8 cellular contexts compared by ENCODE assay signal in the genomic region with DNA sequence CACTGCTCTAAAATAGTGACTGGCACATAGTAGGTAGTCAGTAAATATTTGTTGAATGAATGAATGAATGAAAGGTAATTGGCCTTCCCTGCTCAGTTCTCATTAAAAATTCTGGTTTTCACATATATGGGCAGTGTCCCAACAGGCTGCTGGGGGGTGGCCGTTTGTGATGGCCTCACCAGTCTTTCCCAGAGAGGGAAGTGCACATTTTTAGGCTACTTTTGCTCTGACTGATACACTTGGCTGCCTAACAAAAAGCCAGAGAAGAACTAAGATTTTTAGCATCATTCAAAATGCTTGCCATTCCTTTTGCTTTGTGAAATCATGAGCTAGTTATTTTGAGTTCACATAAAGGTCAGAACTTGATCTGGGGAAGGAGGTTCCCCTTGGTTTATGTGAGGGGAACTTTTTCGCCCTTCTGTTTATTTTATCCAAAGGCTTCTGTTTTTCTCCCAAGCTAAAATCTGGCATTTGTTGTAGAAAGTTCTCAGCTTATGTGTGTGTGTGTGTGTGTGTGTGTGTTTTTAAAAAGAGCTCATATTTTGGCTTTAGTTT.
DNase-seq lines count a peak whose midpoint lies in the region; ATAC-seq and TF ChIP-seq lines count a peak whose summit lies in the region.

No MANE protein-coding gene starts in this region.

- WGBS in GM23248 (ENCODE audit: low coverage in 1 of 2, low lambda C conversion rate in 2 of 2, missing lambda C conversion rate in 2 of 2), 2 experiments: 0 to 6% methylated on average over 2 of the region's 2 CpGs
- WGBS in hepatocyte (ENCODE audit: low lambda C conversion rate, missing lambda C conversion rate): 35% methylated on average over 2 of the region's 2 CpGs

- ATAC-seq in activated T-helper 17 cell treated with anti-CD3 and anti-CD28 coated beads, Interleukin-2, amount 50 U/mL, for 72 hours (replicated peaks): no peak
- ATAC-seq in stimulated activated naive CD8-positive, alpha-beta T cell treated with anti-CD3 and anti-CD28 coated beads, Interleukin-15, Interleukin-2, amounts not matched to agents 100 U/mL and 50 U/mL, for 24 hours: no peak
- ATAC-seq in HG02759 (IDR thresholded peaks at IDR 0.05; ENCODE audit: unreplicated experiment): no peak

- in situ Hi-C loops in GM23248 (cut with MboI): loop anchor here (10.0 kb wide), 1 partner anchor 59 kb away; no protein-coding TSS in a partner anchor

- peak overlapping the region; percentile 91 for H3K27ac ChIP-seq in GM23248
- H3K27ac ChIP-seq in hepatocyte: peak overlapping the region; percentile 71

- H3K4me2 ChIP-seq in GM23248 (ENCODE audit: unreplicated experiment) (peak overlapping the region; percentile 84), hepatocyte (peak overlapping the region; percentile 49)

- H3K27ac Mint-ChIP-seq in activated T-helper 17 cell treated with anti-CD3 and anti-CD28 coated beads, Interleukin-2, amount 50 U/mL, for 72 hours: peak overlapping the region; percentile 53

- H3K9me2 ChIP-seq in GM23248 (ENCODE audit: insufficient read depth) (no peaks in the 10 kb centered on the region), hepatocyte (replicated peaks; ENCODE audit: insufficient read depth) (no peaks in the 10 kb centered on the region)

- no peak overlapping the region for H3K4me3 Mint-ChIP-seq in activated T-helper 17 cell treated with anti-CD3 and anti-CD28 coated beads, Interleukin-2, amount 50 U/mL, for 72 hours

- peaks cover 16% of the 10 kb centered on the region for H3K36me3 Mint-ChIP-seq in activated T-helper 17 cell treated with anti-CD3 and anti-CD28 coated beads, Interleukin-2, amount 50 U/mL, for 72 hours (ENCODE audit: low read depth)

- H2AFZ ChIP-seq in GM23248: 0 out of 2 replicates have a peak overlapping the region, but pooled peaks have one; percentile 0
- H2AFZ ChIP-seq in hepatocyte: no peak overlapping the region

- H4K20me1 ChIP-seq in GM23248 (ENCODE audit: insufficient read depth) (no peaks in the 10 kb centered on the region), hepatocyte (ENCODE audit: insufficient read depth, poor library complexity, severe bottlenecking) (no peaks in the 10 kb centered on the region)

- no peak for TF ChIP-seq CTCF in hepatocyte (IDR thresholded peaks at IDR 0.05; ENCODE audit: poor library complexity)

- DNase-seq in GM23248 (peak; percentile 96), hepatocyte (ENCODE audit: low spot score) (peak; percentile 59), smooth muscle cell of the brain vasculature (ENCODE audit: low read depth, low spot score) (peak; percentile 87), NCI-H2196 (lab: John Stamatoyannopoulos, UW; ENCODE audit: unreplicated experiment) (no peak), islet precursor cell (no peak)
- no peak for DNase-seq in stimulated activated naive CD8-positive, alpha-beta T cell treated with anti-CD3 and anti-CD28 coated beads, Interleukin-15, Interleukin-2, amounts not matched to agents 100 U/mL and 50 U/mL, for 24 hours

- H3K9me3 ChIP-seq in GM23248 (ENCODE audit: low read depth) (no peaks in the 10 kb centered on the region), hepatocyte (ENCODE audit: low read depth) (no peaks in the 10 kb centered on the region)

- H3F3A ChIP-seq in GM23248 (ENCODE audit: insufficient read depth): peaks cover 44% of the 10 kb centered on the region

- no peaks in the 10 kb centered on the region for H3K9me3 Mint-ChIP-seq in activated T-helper 17 cell treated with anti-CD3 and anti-CD28 coated beads, Interleukin-2, amount 50 U/mL, for 72 hours

- no peaks in the 10 kb centered on the region for H3K27me3 ChIP-seq in GM23248 (replicated peaks; ENCODE audit: insufficient read depth)
- no peaks in the 10 kb centered on the region for H3K27me3 ChIP-seq in hepatocyte

- H3K79me2 ChIP-seq in GM23248 (ENCODE audit: insufficient read depth): peaks cover 78% of the 10 kb centered on the region
- peaks cover 39% of the 10 kb centered on the region for H3K79me2 ChIP-seq in hepatocyte

- H3K4me1 ChIP-seq in GM23248 (ENCODE audit: insufficient read depth): peaks cover 50% of the 10 kb centered on the region
- peaks cover 14% of the 10 kb centered on the region for H3K4me1 ChIP-seq in hepatocyte (ENCODE audit: insufficient read depth)

- H3K36me3 ChIP-seq in GM23248 (ENCODE audit: low read depth): no peaks in the 10 kb centered on the region
- no peaks in the 10 kb centered on the region for H3K36me3 ChIP-seq in hepatocyte (replicated peaks; ENCODE audit: insufficient read depth, low read depth)

- H3K9ac ChIP-seq in GM23248: peak overlapping the region; percentile 72

- H3K27me3 Mint-ChIP-seq in activated T-helper 17 cell treated with anti-CD3 and anti-CD28 coated beads, Interleukin-2, amount 50 U/mL, for 72 hours: no peaks in the 10 kb centered on the region

- H3K4me3 ChIP-seq in GM23248 (peak overlapping the region; percentile 34), hepatocyte (no peak overlapping the region)

- peaks cover 20% of the 10 kb centered on the region for H3K4me1 Mint-ChIP-seq in activated T-helper 17 cell treated with anti-CD3 and anti-CD28 coated beads, Interleukin-2, amount 50 U/mL, for 72 hours

Comparison
In these comparisons a context has a peak if more than half of its experiments do, and no peak if none do; other contexts are left out.
1. DNase-seq: peak in GM23248 (single experiment), hepatocyte (single experiment) and smooth muscle cell of the brain vasculature (single experiment); none in NCI-H2196 (single experiment), islet precursor cell (single experiment) and stimulated activated naive CD8-positive, alpha-beta T cell treated with anti-CD3 and anti-CD28 coated beads, Interleukin-15, Interleukin-2, amounts not matched to agents 100 U/mL and 50 U/mL, for 24 hours (single experiment).